15 cellular contexts compared by ENCODE assay signal in genomic region chr12:45191239-45191638, GRCh38. TPM values are rescaled to one million over a fixed set of nuclear protein-coding genes. Genes with fewer than 3 reads are reported as not detected.
DNase-seq lines count a peak whose midpoint lies in the region; ATAC-seq and TF ChIP-seq lines count a peak whose summit lies in the region.
"Had no signal": no experiment of that assay in that cellular context is flagged by ENCODE, and none has a peak within 500 bp of the region (broad histone marks: within the 10 kb centered on the region; RNA-seq: fewer than 3 reads in every experiment).

No MANE protein-coding gene starts in this region.

- DNase-seq in AG04449 (ENCODE audit: low read depth, low spot score) = peak; percentile 7
- peak; percentile 60 for DNase-seq in HCEC 1CT
- peak; percentile 22 for DNase-seq in adipocyte (ENCODE audit: low read depth)
- peak; percentile 41 for DNase-seq in fibroblast of villous mesenchyme (ENCODE audit: low read depth)
- no peak for DNase-seq in NCI-H524 treated with DMSO at 0.1 percent for 48 hours (lab: John Stamatoyannopoulos, UW)
- no peak for DNase-seq in cerebellar nuclear complex (lab: John Stamatoyannopoulos, UW)
- DNase-seq in activated naive CD4-positive, alpha-beta T cell treated with anti-CD3 and anti-CD28 coated beads for 36 hours = no peak
- DNase-seq: activated CD4-positive, CD25-positive, alpha-beta regulatory T cell treated with anti-CD3 and anti-CD28 coated beads, Interleukin-2, amount 50 U/mL, for 72 hours; activated effector memory CD4-positive, alpha-beta T cell treated with Interleukin-2 at 50 U/mL for 16 hours; CD4-positive, CD25-positive, alpha-beta regulatory T cell; gastrocnemius medialis; naive B cell; NCI-H187; stomach had no signal

- peaks cover 15% of the 10 kb centered on the region for H3K4me1 Mint-ChIP-seq in activated naive CD4-positive, alpha-beta T cell treated with anti-CD3 and anti-CD28 coated beads for 36 hours (ENCODE audit: low read depth)

- H3K4me3 ChIP-seq in AG04449 (ENCODE audit: low read depth, low read length) (no peak overlapping the region), adipocyte (ENCODE audit: low read length) (no peak overlapping the region), fibroblast of villous mesenchyme (ENCODE audit: low read depth, low read length) (no peak overlapping the region)
- H3K4me3 ChIP-seq: gastrocnemius medialis, stomach had no signal

- no peak overlapping the region for H3K27ac Mint-ChIP-seq in activated naive CD4-positive, alpha-beta T cell treated with anti-CD3 and anti-CD28 coated beads for 36 hours

- H3K4me3 Mint-ChIP-seq in activated naive CD4-positive, alpha-beta T cell treated with anti-CD3 and anti-CD28 coated beads for 36 hours = no peak overlapping the region
- H3K4me3 Mint-ChIP-seq: CD4-positive, CD25-positive, alpha-beta regulatory T cell; naive B cell had no signal

- H3K36me3 Mint-ChIP-seq in activated naive CD4-positive, alpha-beta T cell treated with anti-CD3 and anti-CD28 coated beads for 36 hours (ENCODE audit: low read depth) = peaks cover 2% of the 10 kb centered on the region

- H3K4me1 ChIP-seq in adipocyte (ENCODE audit: control insufficient read depth, insufficient read depth, low read length) = peaks cover 18% of the 10 kb centered on the region

- intact Hi-C loops in activated naive CD4-positive, alpha-beta T cell treated with anti-CD3 and anti-CD28 coated beads for 36 hours (cut with micrococcal nuclease) = no loop called here

- no peak for ATAC-seq in GM21529 (IDR thresholded peaks at IDR 0.05; ENCODE audit: unreplicated experiment)

- H3K9me3 Mint-ChIP-seq in activated naive CD4-positive, alpha-beta T cell treated with anti-CD3 and anti-CD28 coated beads for 36 hours = no peaks in the 10 kb centered on the region
- H3K9me3 Mint-ChIP-seq: naive B cell had no signal

- TF ChIP-seq CTCF in AG04449 (IDR thresholded peaks at IDR 0.05; ENCODE audit: insufficient read depth, low read length, missing control alignments) (no peak), fibroblast of villous mesenchyme (IDR thresholded peaks at IDR 0.05; ENCODE audit: insufficient read depth, low read depth, low read length) (no peak)

- no peaks in the 10 kb centered on the region for H3K27me3 Mint-ChIP-seq in activated naive CD4-positive, alpha-beta T cell treated with anti-CD3 and anti-CD28 coated beads for 36 hours (ENCODE audit: low read depth)
- H3K27me3 Mint-ChIP-seq: CD4-positive, CD25-positive, alpha-beta regulatory T cell; naive B cell had no signal

- H3K27me3 ChIP-seq in adipocyte (replicated peaks; ENCODE audit: control insufficient read depth, insufficient read depth, low read length) = no peaks in the 10 kb centered on the region
- H3K27me3 ChIP-seq: gastrocnemius medialis, stomach had no signal

- POLR2A ChIA-PET in AG04449 (lab: Yijun Ruan, JAX) = interaction anchor here (0.8 kb wide), 1 partner anchor 24 kb away, joined by 3 read pairs; the partner anchor contains the start of gene ANO6

- no peaks in the 10 kb centered on the region for H3K36me3 ChIP-seq in adipocyte (ENCODE audit: control insufficient read depth, insufficient read depth, low read length, severe bottlenecking)
- H3K36me3 ChIP-seq: gastrocnemius medialis, stomach had no signal

- no peaks in the 10 kb centered on the region for H3K9me3 ChIP-seq in adipocyte (ENCODE audit: control insufficient read depth, low read length)
- H3K9me3 ChIP-seq: gastrocnemius medialis, stomach had no signal

- H3K9ac ChIP-seq in adipocyte (ENCODE audit: low read length) = no peak overlapping the region

- CTCF ChIA-PET in AG04449 (lab: Yijun Ruan, JAX) = interaction anchor here (0.7 to 2.6 kb wide), 5 partner anchors 8 to 197 kb away, joined by 4 to 9 read pairs (median 6); partner anchors contain the start of gene ANO6
- CTCF ChIA-PET in activated naive CD4-positive, alpha-beta T cell treated with anti-CD3 and anti-CD28 coated beads for 36 hours (lab: Charles Lee) = no interaction called here

RNA-seq across cellular contexts. Expression of gene ANO6, which starts 24.7 kb away (rescaled TPM):
- 75.1 and 91.5 TPM in 2 replicates for total RNA-seq in fibroblast of villous mesenchyme
- total RNA-seq in activated naive CD4-positive, alpha-beta T cell treated with anti-CD3 and anti-CD28 coated beads for 36 hours = 10 to 100 TPM; 12.9 to 14.6 TPM

Comparison
In these comparisons a context has a peak if more than half of its experiments do, and no peak if none do; other contexts are left out.
1. DNase-seq: peak in AG04449 (single experiment), HCEC 1CT (single experiment), adipocyte (single experiment) and fibroblast of villous mesenchyme (single experiment); none in NCI-H524 treated with DMSO at 0.1 percent for 48 hours (single experiment), cerebellar nuclear complex (0 of 2) and activated naive CD4-positive, alpha-beta T cell treated with anti-CD3 and anti-CD28 coated beads for 36 hours (single experiment).